8 cellular contexts compared by ENCODE assay signal in the genomic region with DNA sequence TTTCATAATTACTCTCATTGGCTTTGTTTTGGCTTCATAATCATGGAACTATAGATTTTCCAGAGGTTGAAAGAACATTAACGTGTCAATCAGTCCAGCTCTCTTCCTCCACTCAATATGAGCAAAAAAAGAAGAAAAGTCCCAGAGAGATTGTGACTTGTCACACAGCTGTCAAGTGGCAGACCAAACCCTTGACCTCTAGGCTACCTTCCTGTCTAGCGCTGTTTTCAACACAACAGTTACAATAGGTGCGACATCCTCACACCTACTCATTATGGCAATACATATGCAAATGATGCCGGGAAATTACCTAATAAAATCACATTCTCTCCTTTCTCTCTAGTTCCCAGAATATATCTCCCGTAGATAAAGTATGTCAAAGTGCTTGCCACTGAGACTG. TPM values are rescaled to one million over a fixed set of nuclear protein-coding genes. Genes with fewer than 3 reads are reported as not detected.
DNase-seq lines count a peak whose midpoint lies in the region; ATAC-seq lines count a peak whose summit lies in the region.

No MANE protein-coding gene starts in this region.

- H3K4me3 ChIP-seq in right cardiac atrium (ENCODE audit: low read length) = peak overlapping the region; percentile 90
- peak overlapping the region; percentile 83 to 90 for H3K4me3 ChIP-seq in stomach smooth muscle (ENCODE audit: low read length in 2 of 2)

- H3K27me3 ChIP-seq in right cardiac atrium (ENCODE audit: control insufficient read depth, insufficient read depth) (no peaks in the 10 kb centered on the region), stomach smooth muscle (ENCODE audit: control insufficient read depth in 1 of 2, insufficient read depth in 2 of 2, low read length in 2 of 2) (no peaks in the 10 kb centered on the region)

- no peaks in the 10 kb centered on the region for H3K36me3 ChIP-seq in stomach smooth muscle (ENCODE audit: control insufficient read depth in 2 of 2, insufficient read depth in 2 of 2, low read length in 2 of 2)

- ATAC-seq in HG02798 (IDR thresholded peaks at IDR 0.05; ENCODE audit: poor library complexity, unreplicated experiment) (peak; percentile 30), right cardiac atrium (no peak)

- DNase-seq in NOMO-1 treated with DMSO at 0.1 percent for 48 hours (lab: John Stamatoyannopoulos, UW; ENCODE audit: unreplicated experiment) (peak; percentile 0), NOMO-1 (lab: John Stamatoyannopoulos, UW; ENCODE audit: unreplicated experiment in 2 of 2) (no peak), SW480 (ENCODE audit: low spot score) (peak; percentile 8), right cardiac atrium (no peak), hypothalamus (lab: John Stamatoyannopoulos, UW) (no peak), LoVo (ENCODE audit: low spot score) (no peak)

- 21% methylated on average over 5 of the region's 5 CpGs for WGBS in right cardiac atrium

- intact Hi-C loops in right cardiac atrium (cut with DNase I) = no loop called here

- H3K9me3 ChIP-seq in right cardiac atrium (ENCODE audit: control insufficient read depth, low read length) = no peaks in the 10 kb centered on the region
- no peaks in the 10 kb centered on the region for H3K9me3 ChIP-seq in stomach smooth muscle (ENCODE audit: control insufficient read depth in 2 of 2, low read length in 2 of 2)

- H3K4me1 ChIP-seq in right cardiac atrium (ENCODE audit: control insufficient read depth, insufficient read depth, low read length) (peaks cover 2% of the 10 kb centered on the region), stomach smooth muscle (ENCODE audit: control insufficient read depth, insufficient read depth, low read length) (peaks cover 4% of the 10 kb centered on the region)

- peak overlapping the region; percentile 89 to 96 for H3K9ac ChIP-seq in stomach smooth muscle (ENCODE audit: low read length in 2 of 2)

- H3K27ac ChIP-seq in right cardiac atrium (ENCODE audit: low read length) = peak overlapping the region; percentile 86
- peak overlapping the region; percentile 96 for H3K27ac ChIP-seq in stomach smooth muscle (ENCODE audit: low read length)

RNA-seq across cellular contexts. Expression of a gene that starts 1.1 kb away (rescaled TPM):
- 10 to 100 TPM in 3 of 4 donors, 1 to 10 TPM in 1; 9.9 to 12.8 (median 11.1) TPM for total RNA-seq in right cardiac atrium
- 5.2 TPM for polyA plus RNA-seq in right cardiac atrium

Comparison
In these comparisons a context has a peak if more than half of its experiments do, and no peak if none do; other contexts are left out.
1. DNase-seq: peak in NOMO-1 treated with DMSO at 0.1 percent for 48 hours (single experiment) and SW480 (single experiment); none in NOMO-1 (0 of 2), right cardiac atrium (0 of 3), hypothalamus (0 of 51) and LoVo (single experiment).